Comparison of ENCODE assay signal across 8 cellular contexts in the genomic region with DNA sequence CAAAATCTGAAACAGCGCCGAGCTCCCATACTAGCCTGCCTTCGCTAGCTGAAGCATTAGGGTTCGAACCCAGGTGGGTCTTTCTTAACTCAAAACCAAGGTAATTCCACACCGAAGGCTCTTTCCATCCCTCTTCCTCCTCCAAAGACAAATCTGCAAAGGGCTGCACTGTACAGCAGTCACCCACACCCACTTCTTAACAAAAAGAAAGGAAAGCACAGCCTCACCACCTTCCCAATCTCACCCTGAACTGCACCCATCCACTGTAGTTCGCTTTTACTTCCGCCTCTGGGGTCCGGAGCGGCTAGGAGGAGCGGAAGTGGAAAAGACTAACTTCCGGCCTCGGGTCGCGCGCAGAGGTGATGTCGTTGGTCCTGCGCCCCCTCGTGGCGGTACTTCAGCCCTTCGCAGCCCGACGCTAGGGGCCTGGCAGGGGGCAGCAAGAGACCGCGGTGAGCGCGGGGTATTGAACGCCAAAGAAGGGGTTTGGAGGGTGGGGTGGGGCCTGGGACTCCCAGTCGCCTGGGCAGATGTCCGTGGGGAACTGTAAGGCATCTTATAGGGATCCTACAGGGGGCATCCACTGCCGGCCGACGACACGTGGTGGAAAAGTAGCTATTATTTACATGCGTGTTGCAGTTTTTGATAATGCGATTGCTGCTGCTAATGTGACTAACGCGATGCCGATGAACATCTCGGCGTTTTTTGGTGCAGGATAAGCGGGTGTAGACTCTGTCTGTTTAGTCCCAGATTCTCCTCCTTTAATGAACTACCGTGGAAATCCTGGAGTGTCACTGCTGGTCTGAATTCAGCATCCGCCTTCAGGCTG. TPM values are rescaled to one million over a fixed set of nuclear protein-coding genes. Genes with fewer than 3 reads are reported as not detected.
A peak's percentile ranks its signal among the peaks of the same experiment; 100 is the strongest.
DNase-seq lines count a peak whose midpoint lies in the region; ATAC-seq and TF ChIP-seq lines count a peak whose summit lies in the region.

MTERF1 (minus strand) TSS at position 290 of the 829 bp plus-strand sequence. CDS start 619 bp downstream, outside the sequence.

- H3K27ac Mint-ChIP-seq in activated T-helper 17 cell treated with anti-CD3 and anti-CD28 coated beads, Interleukin-2, amount 50 U/mL, for 72 hours: peak within 1 kb of the TSS; percentile 95
- H3K27ac Mint-ChIP-seq in nephron progenitor cell: peak within 1 kb of the TSS; percentile 54
- H3K27ac Mint-ChIP-seq in stimulated activated naive CD8-positive, alpha-beta T cell treated with anti-CD3 and anti-CD28 coated beads, Interleukin-15, amount 100 ng/mL, for 72 hours: peak within 1 kb of the TSS; percentile 86 to 99

- H3K27ac ChIP-seq in RWPE1: peak within 1 kb of the TSS; percentile 62

- H3K27me3 Mint-ChIP-seq in activated T-helper 17 cell treated with anti-CD3 and anti-CD28 coated beads, Interleukin-2, amount 50 U/mL, for 72 hours: no peaks in the 10 kb centered on the region
- H3K27me3 Mint-ChIP-seq in nephron progenitor cell (ENCODE audit: low read depth, poor library complexity): peaks cover 5% of the 10 kb centered on the region
- H3K27me3 Mint-ChIP-seq in stimulated activated naive CD8-positive, alpha-beta T cell treated with anti-CD3 and anti-CD28 coated beads, Interleukin-15, amount 100 ng/mL, for 72 hours: no peaks in the 10 kb centered on the region

- H3K9me3 Mint-ChIP-seq in activated T-helper 17 cell treated with anti-CD3 and anti-CD28 coated beads, Interleukin-2, amount 50 U/mL, for 72 hours: no peaks in the 10 kb centered on the region
- peaks cover 15% of the 10 kb centered on the region for H3K9me3 Mint-ChIP-seq in nephron progenitor cell
- no peaks in the 10 kb centered on the region for H3K9me3 Mint-ChIP-seq in stimulated activated naive CD8-positive, alpha-beta T cell treated with anti-CD3 and anti-CD28 coated beads, Interleukin-15, amount 100 ng/mL, for 72 hours

- H3K4me1 Mint-ChIP-seq in activated T-helper 17 cell treated with anti-CD3 and anti-CD28 coated beads, Interleukin-2, amount 50 U/mL, for 72 hours: peaks cover 22% of the 10 kb centered on the region
- peaks cover 35% of the 10 kb centered on the region for H3K4me1 Mint-ChIP-seq in nephron progenitor cell
- H3K4me1 Mint-ChIP-seq in stimulated activated naive CD8-positive, alpha-beta T cell treated with anti-CD3 and anti-CD28 coated beads, Interleukin-15, amount 100 ng/mL, for 72 hours: peaks cover 35% of the 10 kb centered on the region

- CTCF ChIA-PET in RWPE1 (lab: Yijun Ruan, JAX): interaction anchor here (0.5 to 1.7 kb wide), 14 partner anchors 12 to 566 kb away, joined by 3 to 11 read pairs (median 4); no protein-coding TSS in a partner anchor

- peak within 1 kb of the TSS; percentile 74 for H3K4me3 ChIP-seq in fibroblast of pulmonary artery (replicated peaks; ENCODE audit: low read depth, low read length)

- POLR2A ChIA-PET in RWPE1 (lab: Yijun Ruan, JAX; ENCODE audit: low non-redundant PET): interaction anchor here (0.6 kb wide), 1 partner anchor 567 kb away, joined by 3 read pairs; the partner anchor contains the start of gene GATAD1

- peak; percentile 97 for DNase-seq in ELF-1 (ENCODE audit: low read depth, low spot score)
- peak; percentile 85 for DNase-seq in GOT3 (lab: John Stamatoyannopoulos, UW)
- peak; percentile 82 for DNase-seq in RWPE1 (ENCODE audit: low spot score)
- DNase-seq in fibroblast of pulmonary artery (ENCODE audit: low read depth): peak; percentile 94
- peak; percentile 96 for DNase-seq in nephron progenitor cell
- DNase-seq in stimulated activated naive CD8-positive, alpha-beta T cell treated with anti-CD3 and anti-CD28 coated beads, Interleukin-15, amount 100 ng/mL, for 72 hours: peak; percentile 91 to 93

- peak within 1 kb of the TSS; percentile 90 for H3K4me3 Mint-ChIP-seq in activated T-helper 17 cell treated with anti-CD3 and anti-CD28 coated beads, Interleukin-2, amount 50 U/mL, for 72 hours
- H3K4me3 Mint-ChIP-seq in nephron progenitor cell: peak within 1 kb of the TSS; percentile 94
- H3K4me3 Mint-ChIP-seq in stimulated activated naive CD8-positive, alpha-beta T cell treated with anti-CD3 and anti-CD28 coated beads, Interleukin-15, amount 100 ng/mL, for 72 hours: peak within 1 kb of the TSS; percentile 81 to 94

- peaks cover 35% of the 10 kb centered on the region for H3K36me3 Mint-ChIP-seq in activated T-helper 17 cell treated with anti-CD3 and anti-CD28 coated beads, Interleukin-2, amount 50 U/mL, for 72 hours (ENCODE audit: low read depth)
- H3K36me3 Mint-ChIP-seq in nephron progenitor cell (ENCODE audit: low read depth): peaks cover 21% of the 10 kb centered on the region

- TF ChIP-seq CTCF in LNCAP (IDR thresholded peaks at IDR 0.05) (peak; percentile 99), RWPE1 (conservative IDR thresholded peaks at IDR 0.05; ENCODE audit: low read depth) (peak; percentile 99), fibroblast of pulmonary artery (IDR thresholded peaks at IDR 0.05; ENCODE audit: low read length, missing control alignments) (peak; percentile 89), nephron progenitor cell (IDR thresholded peaks at IDR 0.05) (peak; percentile 86)

- peak; percentile 99 for ATAC-seq in activated T-helper 17 cell treated with anti-CD3 and anti-CD28 coated beads, Interleukin-2, amount 50 U/mL, for 72 hours (replicated peaks)
- peak; percentile 99 for ATAC-seq in stimulated activated naive CD8-positive, alpha-beta T cell treated with anti-CD3 and anti-CD28 coated beads, Interleukin-15, amount 100 ng/mL, for 72 hours

RNA-seq across cellular contexts. Expression of gene MTERF1, which starts in this region (rescaled TPM):
- total RNA-seq in activated T-helper 17 cell treated with anti-CD3 and anti-CD28 coated beads, Interleukin-2, amount 50 U/mL, for 72 hours: 10 to 100 TPM; 19.5 to 24.1 TPM

Comparison
In these comparisons a context has a peak if more than half of its experiments do, and no peak if none do; other contexts are left out.
1. Peak in every context shown above with its lines: DNase-seq, ATAC-seq, H3K4me3 ChIP-seq and H3K27ac ChIP-seq.